Comparison of ENCODE assay signal across 10 cellular contexts in the genomic region with DNA sequence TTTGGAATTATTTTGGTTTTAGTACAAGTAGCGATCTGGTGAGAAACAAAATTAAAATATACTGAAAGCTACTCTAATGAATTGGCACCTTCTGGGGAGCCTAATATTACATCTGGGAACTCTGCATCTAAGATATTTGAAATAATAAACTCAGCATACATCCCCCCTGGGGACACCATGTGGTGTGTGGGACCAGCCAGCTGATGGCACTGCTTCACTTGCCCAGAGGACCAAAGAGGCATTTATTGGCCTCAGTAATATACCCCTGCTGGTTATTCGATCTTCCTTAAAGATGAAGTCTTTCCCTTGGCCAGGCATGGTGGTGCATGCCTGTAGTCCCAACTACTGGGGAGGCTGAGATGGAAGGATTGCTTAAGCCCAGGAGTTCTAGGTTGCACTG.
DNase-seq lines count a peak whose midpoint lies in the region; ATAC-seq and TF ChIP-seq lines count a peak whose summit lies in the region.
"Had no signal": no experiment of that assay in that cellular context is flagged by ENCODE, and none has a peak within 500 bp of the region (broad histone marks: within the 10 kb centered on the region; RNA-seq: fewer than 3 reads in every experiment).

No MANE protein-coding gene starts in this region.

- 63% methylated on average over 2 of the region's 2 CpGs for WGBS in liver

- in situ Hi-C loops in SK-MEL-5 (cut with HindIII; ENCODE audit: low pct_unique_long_range_greater_than_20kb, low sequenced_read_pairs): no loop called here

- H3K4me1 ChIP-seq in DOHH2 (ENCODE audit: control insufficient read depth, low read length) (no peaks in the 10 kb centered on the region), HEK293 (ENCODE audit: control insufficient read depth, insufficient read depth, low read length) (no peaks in the 10 kb centered on the region), liver (ENCODE audit: control insufficient read depth in 4 of 4, insufficient read depth in 4 of 4, low read length in 3 of 4) (no peaks in the 10 kb centered on the region)
- H3K4me1 ChIP-seq: upper lobe of left lung had no signal

- H3K9me2 ChIP-seq in DOHH2 (replicated peaks; ENCODE audit: control insufficient read depth, low read length): no peaks in the 10 kb centered on the region

- no peaks in the 10 kb centered on the region for H3K9me3 ChIP-seq in DOHH2 (ENCODE audit: control insufficient read depth, insufficient read depth, low read length)
- H3K9me3 ChIP-seq in HEK293 (ENCODE audit: control insufficient read depth, insufficient read depth, low read depth, low read length): no peaks in the 10 kb centered on the region
- no peaks in the 10 kb centered on the region for H3K9me3 ChIP-seq in liver (ENCODE audit: control insufficient read depth in 4 of 4, low read length in 3 of 4)
- H3K9me3 ChIP-seq: upper lobe of left lung had no signal

- H3K27me3 ChIP-seq in DOHH2 (ENCODE audit: control insufficient read depth, low read length): peaks cover 11% of the 10 kb centered on the region
- no peaks in the 10 kb centered on the region for H3K27me3 ChIP-seq in liver (ENCODE audit: control insufficient read depth in 4 of 4, insufficient read depth in 4 of 4, low read length in 3 of 4)
- H3K27me3 ChIP-seq: upper lobe of left lung had no signal

- no peak overlapping the region for H3K4me2 ChIP-seq in DOHH2 (ENCODE audit: low read length)

- H3K4me3 ChIP-seq in DOHH2 (ENCODE audit: low read length): no peak overlapping the region
- no peak overlapping the region for H3K4me3 ChIP-seq in HEK293 (ENCODE audit: low read depth, low read length)
- H3K4me3 ChIP-seq in liver (ENCODE audit: low read depth in 1 of 3, low read length in 3 of 3): no peak overlapping the region
- H3K4me3 ChIP-seq: upper lobe of left lung had no signal

- H3K36me3 ChIP-seq in DOHH2 (ENCODE audit: control insufficient read depth, low read length) (no peaks in the 10 kb centered on the region), HEK293 (ENCODE audit: control insufficient read depth in 2 of 2, insufficient read depth in 1 of 2, low read length in 2 of 2) (no peaks in the 10 kb centered on the region), liver (ENCODE audit: control insufficient read depth in 4 of 4, insufficient read depth in 3 of 4, low read depth in 1 of 4, low read length in 3 of 4) (no peaks in the 10 kb centered on the region)
- H3K36me3 ChIP-seq: upper lobe of left lung had no signal

- H4K20me1 ChIP-seq in DOHH2 (ENCODE audit: control insufficient read depth, insufficient read depth, low read depth, low read length): no peaks in the 10 kb centered on the region

- TF ChIP-seq CTCF in DOHH2 (IDR thresholded peaks at IDR 0.05; ENCODE audit: low read depth, low read length, poor library complexity, severe bottlenecking): peak; percentile 58
- no peak for TF ChIP-seq CTCF in HEK293 (tag by site-specific recombination; IDR thresholded peaks at IDR 0.05)
- peak; percentile 31 for TF ChIP-seq CTCF in liver (IDR thresholded peaks at IDR 0.05; ENCODE audit: low read depth, low read length, missing input control)

- H3F3A ChIP-seq in DOHH2 (ENCODE audit: control insufficient read depth, insufficient read depth): no peaks in the 10 kb centered on the region

- TF ChIP-seq RAD21 in liver (IDR thresholded peaks at IDR 0.05): peak; percentile 34 to 49

- no peak overlapping the region for H3K9ac ChIP-seq in liver (ENCODE audit: low read depth in 1 of 2, low read length in 2 of 2)

- no peaks in the 10 kb centered on the region for H3K79me2 ChIP-seq in DOHH2 (ENCODE audit: control insufficient read depth, low read length)

- ATAC-seq in GM19351 (IDR thresholded peaks at IDR 0.05; ENCODE audit: unreplicated experiment) (no peak), HG03175 (IDR thresholded peaks at IDR 0.05; ENCODE audit: unreplicated experiment) (no peak)
- ATAC-seq: activated T-cell treated with anti-CD3 and anti-CD28 coated beads, Interleukin-2, amount 50 U/mL, for 72 hours had no signal

- no peak overlapping the region for H3K27ac ChIP-seq in DOHH2 (ENCODE audit: low read depth, low read length)
- H3K27ac ChIP-seq in HEK293 (ENCODE audit: extremely low read depth, low read depth, low read length): no peak overlapping the region
- no peak overlapping the region for H3K27ac ChIP-seq in liver (ENCODE audit: low read depth in 1 of 2, low read length in 2 of 2)
- H3K27ac ChIP-seq: upper lobe of left lung had no signal

- POLR2A ChIA-PET in HEK293 (lab: Yijun Ruan, JAX): no interaction called here

- DNase-seq in SK-MEL-5 (ENCODE audit: low read depth, low spot score): peak; percentile 51
- DNase-seq in SKM-1 treated with dmso at 0.1 percent for 144 hours (lab: John Stamatoyannopoulos, UW; ENCODE audit: unreplicated experiment): no peak
- DNase-seq in NCI-H446 treated with DMSO at 0.1 percent for 48 hours (lab: John Stamatoyannopoulos, UW): no peak
- DNase-seq: activated T-cell treated with anti-CD3 and anti-CD28 coated beads, Interleukin-2, amount 50 U/mL, for 72 hours; upper lobe of left lung had no signal

- CTCF ChIA-PET in HEK293 (lab: Yijun Ruan, JAX): interaction anchor here (0.6 to 0.8 kb wide), 5 partner anchors 56 to 696 kb away, joined by 3 to 4 read pairs (median 3); no protein-coding TSS in a partner anchor

TF ChIP-seq in HEK293, 187 proteins besides CTCF, POLR2A, EP300 and RAD21:
- TF ChIP-seq ZNF560 (tag by site-specific recombination; IDR thresholded peaks at IDR 0.05; ENCODE audit: borderline replicate concordance) (no peak), ZNF654 (tag by site-specific recombination; IDR thresholded peaks at IDR 0.05; ENCODE audit: low read depth) (peak; percentile 48)
TF ChIP-seq in HEK293: peak in this region for 1.

TF ChIP-seq in liver, 16 proteins besides CTCF, POLR2A, EP300 and RAD21:
- TF ChIP-seq FOXA1 (IDR thresholded peaks at IDR 0.05): no peak
- TF ChIP-seq, protein P1, sequence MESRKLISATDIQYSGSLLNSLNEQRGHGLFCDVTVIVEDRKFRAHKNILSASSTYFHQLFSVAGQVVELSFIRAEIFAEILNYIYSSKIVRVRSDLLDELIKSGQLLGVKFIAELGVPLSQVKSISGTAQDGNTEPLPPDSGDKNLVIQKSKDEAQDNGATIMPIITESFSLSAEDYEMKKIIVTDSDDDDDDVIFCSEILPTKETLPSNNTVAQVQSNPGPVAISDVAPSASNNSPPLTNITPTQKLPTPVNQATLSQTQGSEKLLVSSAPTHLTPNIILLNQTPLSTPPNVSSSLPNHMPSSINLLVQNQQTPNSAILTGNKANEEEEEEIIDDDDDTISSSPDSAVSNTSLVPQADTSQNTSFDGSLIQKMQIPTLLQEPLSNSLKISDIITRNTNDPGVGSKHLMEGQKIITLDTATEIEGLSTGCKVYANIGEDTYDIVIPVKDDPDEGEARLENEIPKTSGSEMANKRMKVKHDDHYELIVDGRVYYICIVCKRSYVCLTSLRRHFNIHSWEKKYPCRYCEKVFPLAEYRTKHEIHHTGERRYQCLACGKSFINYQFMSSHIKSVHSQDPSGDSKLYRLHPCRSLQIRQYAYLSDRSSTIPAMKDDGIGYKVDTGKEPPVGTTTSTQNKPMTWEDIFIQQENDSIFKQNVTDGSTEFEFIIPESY (IDR thresholded peaks at IDR 0.05): no peak
- TF ChIP-seq NR2F2 (IDR thresholded peaks at IDR 0.05): no peak
- TF ChIP-seq SP1 (IDR thresholded peaks at IDR 0.05): no peak
- TF ChIP-seq, protein P2, sequence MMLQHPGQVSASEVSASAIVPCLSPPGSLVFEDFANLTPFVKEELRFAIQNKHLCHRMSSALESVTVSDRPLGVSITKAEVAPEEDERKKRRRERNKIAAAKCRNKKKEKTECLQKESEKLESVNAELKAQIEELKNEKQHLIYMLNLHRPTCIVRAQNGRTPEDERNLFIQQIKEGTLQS (IDR thresholded peaks at IDR 0.05): no peak
- TF ChIP-seq YY1 (IDR thresholded peaks at IDR 0.05): no peak
- TF ChIP-seq HNF4G (IDR thresholded peaks at IDR 0.05): no peak
